Comparison of ENCODE assay signal across 12 cellular contexts in the genomic region with DNA sequence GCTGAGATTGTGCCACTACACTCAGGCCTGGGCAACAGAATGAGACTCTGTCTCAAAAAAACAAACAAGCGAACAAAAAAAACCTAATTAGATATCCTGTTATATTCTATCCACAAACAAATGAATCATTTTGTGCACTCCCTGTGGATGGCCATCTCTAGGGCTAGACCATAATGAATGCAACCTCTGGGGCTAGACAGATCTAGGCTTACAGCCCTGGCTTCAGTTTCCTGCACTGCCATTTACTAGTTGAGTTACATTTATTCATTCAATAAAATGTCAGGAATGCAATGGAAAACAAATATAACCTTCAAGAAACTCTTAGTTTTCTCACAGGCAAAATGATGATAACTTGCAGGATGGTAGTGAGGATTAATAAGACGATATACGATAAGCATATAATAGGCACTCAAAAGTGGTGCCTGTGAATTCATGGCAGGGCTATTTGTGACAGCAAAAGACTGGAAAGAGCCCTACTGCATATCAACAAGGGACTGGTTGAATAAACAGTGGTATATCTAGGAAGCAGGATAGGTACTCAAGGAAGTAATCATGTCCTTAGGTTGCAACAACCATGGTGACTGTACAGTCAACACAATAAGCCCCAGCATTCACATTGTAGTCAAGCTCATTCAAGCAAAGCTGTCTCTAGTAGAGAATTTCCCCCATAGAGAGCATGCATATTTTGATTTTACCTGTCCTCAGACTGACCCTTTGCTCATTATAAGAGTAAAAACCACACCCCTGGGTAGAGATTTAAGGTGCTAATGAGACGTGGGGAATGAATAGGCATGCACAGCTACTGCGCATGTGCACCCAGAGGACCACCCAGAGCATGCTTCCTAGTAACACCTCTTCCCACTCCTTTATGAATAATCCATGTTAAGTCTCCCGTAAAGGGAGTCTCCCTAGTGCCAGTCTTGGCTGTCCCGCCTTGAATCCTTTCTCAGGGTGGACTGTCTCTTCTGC.
"Had no signal": no experiment of that assay in that cellular context is flagged by ENCODE, and none has a peak within 500 bp of the region (broad histone marks: within the 10 kb centered on the region; RNA-seq: fewer than 3 reads in every experiment).

No MANE protein-coding gene starts in this region.

- ATAC-seq: gastrocnemius medialis, lower lobe of right lung had no signal

- H3K9me3 Mint-ChIP-seq: activated CD4-positive, alpha-beta memory T cell treated with anti-CD3 and anti-CD28 coated beads for 36 hours; activated naive CD8-positive, alpha-beta T cell treated with anti-CD3 and anti-CD28 coated beads for 36 hours had no signal

- H3K36me3 Mint-ChIP-seq: activated CD4-positive, alpha-beta memory T cell treated with anti-CD3 and anti-CD28 coated beads for 36 hours; activated naive CD8-positive, alpha-beta T cell treated with anti-CD3 and anti-CD28 coated beads for 36 hours; naive B cell had no signal

- DNase-seq: activated CD4-positive, alpha-beta memory T cell treated with anti-CD3 and anti-CD28 coated beads for 36 hours; activated gamma-delta T cell treated with Interleukin-2 at 50 U/mL for 16 hours; activated naive CD8-positive, alpha-beta T cell treated with anti-CD3 and anti-CD28 coated beads for 36 hours; activated T-cell treated with anti-CD3 and anti-CD28 coated beads, Interleukin-2, amount 50 U/mL, for 48 hours; anterior cingulate cortex; gastrocnemius medialis; lower lobe of right lung; midbrain; naive B cell; stimulated activated CD4-positive, alpha-beta T cell treated with anti-CD3 and anti-CD28 coated beads, Interleukin-15, amount 100 ng/mL, for 24 hours; T1000 had no signal

- H3K27ac ChIP-seq: gastrocnemius medialis, lower lobe of right lung, neutrophil had no signal

- H3K4me3 Mint-ChIP-seq: activated CD4-positive, alpha-beta memory T cell treated with anti-CD3 and anti-CD28 coated beads for 36 hours; activated naive CD8-positive, alpha-beta T cell treated with anti-CD3 and anti-CD28 coated beads for 36 hours; naive B cell had no signal

- H3K4me3 ChIP-seq: gastrocnemius medialis, lower lobe of right lung had no signal

- H3K9me3 ChIP-seq: gastrocnemius medialis, lower lobe of right lung, neutrophil had no signal

- H3K27ac Mint-ChIP-seq: activated CD4-positive, alpha-beta memory T cell treated with anti-CD3 and anti-CD28 coated beads for 36 hours; activated naive CD8-positive, alpha-beta T cell treated with anti-CD3 and anti-CD28 coated beads for 36 hours had no signal

- H3K27me3 ChIP-seq: gastrocnemius medialis had no signal

- H3K4me1 Mint-ChIP-seq: activated naive CD8-positive, alpha-beta T cell treated with anti-CD3 and anti-CD28 coated beads for 36 hours; naive B cell had no signal
